ENCODE assay signal across 23 cellular contexts in the genomic region with DNA sequence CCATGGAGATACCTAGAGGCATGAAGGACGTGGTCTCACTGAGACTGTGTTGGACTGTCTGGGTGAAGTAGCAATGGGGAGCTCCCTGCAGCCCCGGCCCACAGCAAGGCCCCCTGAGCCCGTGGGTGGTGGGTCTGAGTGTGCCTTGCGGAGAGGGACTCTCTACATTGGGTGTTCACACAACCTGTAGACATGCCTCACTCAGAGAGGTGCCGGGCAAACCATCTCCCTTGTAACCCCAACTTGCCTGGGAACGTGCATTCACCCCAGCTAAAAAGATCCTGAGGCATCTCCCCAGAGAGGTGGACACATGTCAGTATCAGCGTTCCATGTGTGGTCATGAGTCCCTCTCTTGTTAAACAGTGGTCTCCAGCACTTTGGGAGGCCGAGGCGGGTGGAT. TPM values are rescaled to one million over a fixed set of nuclear protein-coding genes. Genes with fewer than 3 reads are reported as not detected.
"Had no signal": no experiment of that assay in that cellular context is flagged by ENCODE, and none has a peak within 500 bp of the region (broad histone marks: within the 10 kb centered on the region; RNA-seq: fewer than 3 reads in every experiment).

No MANE protein-coding gene starts in this region.

- H3K36me3 Mint-ChIP-seq: activated naive CD4-positive, alpha-beta T cell treated with anti-CD3 and anti-CD28 coated beads, Interleukin-2, amount 50 U/mL, for 24 hours; WTC11 had no signal

- H3K4me3 ChIP-seq: breast epithelium, colonic mucosa, PC-9 had no signal

- H3K4me1 Mint-ChIP-seq: WTC11 had no signal

- H3K27ac Mint-ChIP-seq: activated CD8-positive, alpha-beta T cell treated with anti-CD3 and anti-CD28 coated beads, Interleukin-2, amount 10 ng/mL, durations not matched to agents 7 days and 5 days; activated naive CD4-positive, alpha-beta T cell treated with anti-CD3 and anti-CD28 coated beads, Interleukin-2, amount 50 U/mL, for 24 hours; T-helper 17 cell; WTC11 had no signal

- H3K36me3 ChIP-seq: breast epithelium, colonic mucosa had no signal

- H3K27ac ChIP-seq: breast epithelium, colonic mucosa, PC-9 had no signal

- H3K4me2 ChIP-seq: PC-9 had no signal

- H3K4me3 Mint-ChIP-seq: activated CD8-positive, alpha-beta T cell treated with anti-CD3 and anti-CD28 coated beads, Interleukin-2, amount 10 ng/mL, durations not matched to agents 7 days and 5 days; activated naive CD4-positive, alpha-beta T cell treated with anti-CD3 and anti-CD28 coated beads, Interleukin-2, amount 50 U/mL, for 24 hours; T-helper 17 cell; WTC11 had no signal

- DNase-seq: activated CD4-positive, alpha-beta T cell treated with anti-CD3 and anti-CD28 coated beads for 48 hours; activated CD4-positive, alpha-beta T cell treated with anti-CD3 and anti-CD28 coated beads, Interleukin-2, amount 50 U/mL, for 4 hours; activated CD4-positive, CD25-positive, alpha-beta regulatory T cell treated with anti-CD3 and anti-CD28 coated beads, Interleukin-2, amount 50 U/mL, for 72 hours; activated CD8-positive, alpha-beta T cell treated with anti-CD3 and anti-CD28 coated beads, Interleukin-2, amount 10 ng/mL, durations not matched to agents 7 days and 5 days; activated T-cell treated with anti-CD3 and anti-CD28 coated beads, Interleukin-2, amount 50 U/mL, for 1 hour; aorta; caudate nucleus; colonic mucosa; NCI-H1092 treated with DMSO at 0.1 percent for 48 hours; NCI-H1417 treated with DMSO at 0.1 percent for 48 hours; NCI-H1694; NCI-H2029 treated with DMSO at 0.1 percent for 48 hours; NCI-H510A treated with DMSO at 0.1 percent for 48 hours; PC-9; SHP77 treated with DMSO at 0.1 percent for 48 hours; T-helper 17 cell; T-helper 9 cell had no signal

- H3K9me3 ChIP-seq: breast epithelium, colonic mucosa had no signal

- H2AFZ ChIP-seq: PC-9 had no signal

- H3K9me3 Mint-ChIP-seq: activated naive CD4-positive, alpha-beta T cell treated with anti-CD3 and anti-CD28 coated beads, Interleukin-2, amount 50 U/mL, for 24 hours; WTC11 had no signal

- H3K27me3 ChIP-seq: colonic mucosa had no signal

- H3K4me1 ChIP-seq: breast epithelium, colonic mucosa had no signal

RNA-seq across cellular contexts. Expression of a gene that starts 2.1 kb away (rescaled TPM):
- total RNA-seq: activated CD8-positive, alpha-beta T cell treated with anti-CD3 and anti-CD28 coated beads, Interleukin-2, amount 10 ng/mL, durations not matched to agents 7 days and 5 days; aorta; breast epithelium; cerebellum; colonic mucosa; M059J; PC-9; SK-MEL-5; T-helper 17 cell; WTC11 had no signal
